In the genomic region with DNA sequence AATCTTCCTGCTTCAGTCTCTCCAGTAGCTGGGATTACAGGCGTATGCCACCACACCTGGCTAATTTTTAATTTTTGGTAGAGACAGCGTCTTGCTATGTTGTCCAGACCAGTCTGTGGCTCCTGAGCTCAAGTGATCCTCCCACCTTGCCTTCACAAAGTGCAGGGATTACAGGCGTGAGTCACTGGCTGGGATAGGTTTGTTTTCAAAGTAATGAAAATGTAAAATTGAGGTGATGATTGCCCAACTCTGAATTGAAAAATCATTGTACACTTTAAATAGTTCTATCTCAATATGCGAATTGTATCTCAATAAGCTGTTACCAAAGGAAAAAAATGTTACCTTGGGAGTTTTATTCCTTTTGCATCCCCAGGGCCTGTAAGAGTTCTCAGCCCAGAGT, we compare ENCODE assay signal across 13 cellular contexts. TPM values are rescaled to one million over a fixed set of nuclear protein-coding genes. Genes with fewer than 3 reads are reported as not detected.
DNase-seq lines count a peak whose midpoint lies in the region; ATAC-seq and TF ChIP-seq lines count a peak whose summit lies in the region.
"Had no signal": no experiment of that assay in that cellular context is flagged by ENCODE, and none has a peak within 500 bp of the region (broad histone marks: within the 10 kb centered on the region; RNA-seq: fewer than 3 reads in every experiment).

No MANE protein-coding gene starts in this region.

- H3K27ac Mint-ChIP-seq in MCF 10A (ENCODE audit: low read depth, unreplicated experiment) = peak overlapping the region; percentile 22
- no peak overlapping the region for H3K27ac Mint-ChIP-seq in activated naive CD8-positive, alpha-beta T cell

- POLR2A ChIA-PET in MCF 10A (lab: Yijun Ruan, JAX) = interaction anchor here (0.6 to 3.8 kb wide), 16 partner anchors 8 to 507 kb away, joined by 3 to 34 read pairs (median 4); partner anchors contain the start of genes NUDT21 and OGFOD1

- H3K27ac ChIP-seq in breast epithelium (no peak overlapping the region), urinary bladder (ENCODE audit: low read depth) (peak overlapping the region; percentile 18)

- no peak for TF ChIP-seq POLR2A in breast epithelium (IDR thresholded peaks at IDR 0.05)

- no peaks in the 10 kb centered on the region for H3K9me3 ChIP-seq in breast epithelium
- no peaks in the 10 kb centered on the region for H3K9me3 ChIP-seq in BE2C
- H3K9me3 ChIP-seq: HAP-1 had no signal

- H3K4me1 ChIP-seq in breast epithelium (peaks cover 0 to 2% of the 10 kb centered on the region in 2 donors), urinary bladder (ENCODE audit: insufficient read depth) (no peaks in the 10 kb centered on the region), BE2C (peaks cover 7% of the 10 kb centered on the region)

- H3K36me3 ChIP-seq in breast epithelium = no peaks in the 10 kb centered on the region
- no peaks in the 10 kb centered on the region for H3K36me3 ChIP-seq in urinary bladder (ENCODE audit: insufficient read depth)
- peaks cover 16% of the 10 kb centered on the region for H3K36me3 ChIP-seq in BE2C

- no peaks in the 10 kb centered on the region for H3K27me3 Mint-ChIP-seq in MCF 10A (ENCODE audit: insufficient read depth, unreplicated experiment)
- H3K27me3 Mint-ChIP-seq in activated naive CD8-positive, alpha-beta T cell = no peaks in the 10 kb centered on the region
- H3K27me3 Mint-ChIP-seq: stimulated activated naive CD8-positive, alpha-beta T cell treated with anti-CD3 and anti-CD28 coated beads, Interleukin-15, amount 100 ng/mL, for 72 hours had no signal

- BruUV-seq in MCF 10A (replicated peaks; lab: Mats Ljungman, UMichigan) = no TSS peak

- intact Hi-C loops in MCF 10A (cut with micrococcal nuclease) (loop anchor here (2.0 to 10.0 kb wide), 2 partner anchors 24 to 92 kb away; partner anchors contain the start of genes NUDT21 and OGFOD1), breast epithelium (cut with DNase I; ENCODE audit: low total_unique reads) (no loop called here)

- TF ChIP-seq CTCF in MCF 10A (IDR thresholded peaks at IDR 0.05; ENCODE audit: unreplicated experiment) (no peak), breast epithelium (IDR thresholded peaks at IDR 0.05) (no peak), BE2C (IDR thresholded peaks at IDR 0.05; ENCODE audit: low read depth, low read length) (no peak)

- CTCF ChIA-PET in MCF 10A (lab: Yijun Ruan, JAX) = interaction anchor here (0.6 kb wide), 1 partner anchor 581 kb away, joined by 3 read pairs; no protein-coding TSS in a partner anchor

- peak overlapping the region; percentile 91 for H3K4me3 Mint-ChIP-seq in MCF 10A (ENCODE audit: unreplicated experiment)
- peak overlapping the region; percentile 85 for H3K4me3 Mint-ChIP-seq in activated naive CD8-positive, alpha-beta T cell

- H3K27me3 ChIP-seq in breast epithelium (no peaks in the 10 kb centered on the region), BE2C (no peaks in the 10 kb centered on the region)

- peaks cover 21% of the 10 kb centered on the region for H3K36me3 Mint-ChIP-seq in MCF 10A (ENCODE audit: insufficient read depth, unreplicated experiment)
- H3K36me3 Mint-ChIP-seq in activated naive CD8-positive, alpha-beta T cell = no peaks in the 10 kb centered on the region

- DNase-seq in MCF 10A (ENCODE audit: unreplicated experiment) (peak; percentile 71), breast epithelium (ENCODE audit: low spot score in 2 of 2) (no peak), iris pigment epithelial cell (ENCODE audit: low read depth) (peak; percentile 72), ecto neural progenitor cell (ENCODE audit: low spot score) (no peak), BE2C (no peak)
- DNase-seq: activated naive CD4-positive, alpha-beta T cell; NCI-H2227 treated with DMSO at 0.1 percent for 48 hours; stimulated activated naive CD8-positive, alpha-beta T cell treated with anti-CD3 and anti-CD28 coated beads, Interleukin-15, amount 100 ng/mL, for 72 hours had no signal

- H3K9me3 Mint-ChIP-seq in MCF 10A (ENCODE audit: unreplicated experiment) = no peaks in the 10 kb centered on the region
- H3K9me3 Mint-ChIP-seq in activated naive CD8-positive, alpha-beta T cell (ENCODE audit: low read depth) = no peaks in the 10 kb centered on the region
- H3K9me3 Mint-ChIP-seq: stimulated activated naive CD8-positive, alpha-beta T cell treated with anti-CD3 and anti-CD28 coated beads, Interleukin-15, amount 100 ng/mL, for 72 hours had no signal

- 90% methylated on average over 4 of the region's 4 CpGs for WGBS in urinary bladder

- no peak for ATAC-seq in GM18909 (IDR thresholded peaks at IDR 0.05; ENCODE audit: poor library complexity, unreplicated experiment)
- ATAC-seq: Panc1; stimulated activated naive CD8-positive, alpha-beta T cell treated with anti-CD3 and anti-CD28 coated beads, Interleukin-15, amount 100 ng/mL, for 72 hours had no signal

- H3K4me1 Mint-ChIP-seq in MCF 10A (ENCODE audit: insufficient read depth, unreplicated experiment) = peaks cover 32% of the 10 kb centered on the region
- H3K4me1 Mint-ChIP-seq in activated naive CD8-positive, alpha-beta T cell (ENCODE audit: low read depth) = peaks cover 37% of the 10 kb centered on the region

- H3K4me3 ChIP-seq in breast epithelium (no peak overlapping the region), urinary bladder (ENCODE audit: low read depth, low read length) (no peak overlapping the region), BE2C (ENCODE audit: low read depth, low read length) (no peak overlapping the region)
- H3K4me3 ChIP-seq: HAP-1 had no signal

RNA-seq across cellular contexts. Expression of gene AMFR, which starts 1.2 kb away (rescaled TPM):
- total RNA-seq in MCF 10A (2022) (97.2 and 109 TPM in 2 replicates), breast epithelium (100 to 1,000 TPM; 156 to 205 (median 188) TPM), urinary bladder (120 TPM)
- polyA plus RNA-seq in urinary bladder = 82.6 TPM
- 47.8 TPM for polyA plus RNA-seq in BE2C (2012; ENCODE audit: insufficient read depth, insufficient read length, low read depth)

RNA-seq across cellular contexts. Expression of gene NUDT21, which starts 24.5 kb away (rescaled TPM):
- total RNA-seq in MCF 10A (2022) (81.7 and 83.4 TPM in 2 replicates), breast epithelium (10 to 100 TPM; 53.9 to 65.3 (median 54.1) TPM), urinary bladder (144 TPM)
- 47.3 TPM for polyA plus RNA-seq in urinary bladder
- 110 TPM for polyA plus RNA-seq in BE2C (2012; ENCODE audit: insufficient read depth, insufficient read length, low read depth)

RNA-seq across cellular contexts. Expression of gene OGFOD1, which starts 24.8 kb away (rescaled TPM):
- total RNA-seq in MCF 10A (2022) (68.5 and 72.5 TPM in 2 replicates), breast epithelium (10 to 100 TPM; 21.4 to 36.3 (median 25.2) TPM), urinary bladder (58.2 TPM)
- 25.8 TPM for polyA plus RNA-seq in urinary bladder
- polyA plus RNA-seq in BE2C (2012; ENCODE audit: insufficient read depth, insufficient read length, low read depth) = 103 TPM

Comparison
In these comparisons a context has a peak if more than half of its experiments do, and no peak if none do; other contexts are left out.
1. DNase-seq: peak in MCF 10A (single experiment) and iris pigment epithelial cell (single experiment); none in breast epithelium (0 of 2), ecto neural progenitor cell (single experiment) and BE2C (single experiment).